22 cellular contexts compared by ENCODE assay signal in genomic region chr22:43176090-43176489, GRCh38. TPM values are rescaled to one million over a fixed set of nuclear protein-coding genes. Genes with fewer than 3 reads are reported as not detected.
DNase-seq lines count a peak whose midpoint lies in the region; ATAC-seq and TF ChIP-seq lines count a peak whose summit lies in the region.
"Had no signal": no experiment of that assay in that cellular context is flagged by ENCODE, and none has a peak within 500 bp of the region (broad histone marks: within the 10 kb centered on the region; RNA-seq: fewer than 3 reads in every experiment).

No MANE protein-coding gene starts in this region.

- H3K27me3 ChIP-seq in right cardiac atrium (ENCODE audit: control insufficient read depth, insufficient read depth) (no peaks in the 10 kb centered on the region), mesenchymal stem cell (ENCODE audit: control insufficient read depth in 1 of 2, insufficient read depth in 1 of 2, low read length in 2 of 2) (no peaks in the 10 kb centered on the region), hepatocyte (no peaks in the 10 kb centered on the region)

- H3K9me2 ChIP-seq in hepatocyte (replicated peaks; ENCODE audit: insufficient read depth): no peaks in the 10 kb centered on the region

- no peak overlapping the region for H3K23ac ChIP-seq in mesenchymal stem cell (ENCODE audit: low read length in 2 of 2)

- H2AK5ac ChIP-seq in mesenchymal stem cell (ENCODE audit: low read length, severe bottlenecking): no peak overlapping the region

- DNase-seq in right cardiac atrium (peak in 2 of 3 donors; percentile 42 to 52), Right ventricle myocardium superior (no peak), chondrocyte (ENCODE audit: low spot score) (peak; percentile 72), mesenchymal stem cell (no peak), osteocyte (ENCODE audit: extremely low spot score, unreplicated experiment) (no peak), hepatocyte (ENCODE audit: low spot score) (no peak), SW480 (ENCODE audit: low spot score) (no peak)
- DNase-seq: DMS53, EL, GF-D8, H7, HFFc6, KG1, NCI-H1092, NCI-H1436, NCI-H187 treated with DMSO at 0.1 percent for 48 hours, NCI-H2107, NCI-H446 treated with DMSO at 0.1 percent for 48 hours, NCI-H526 treated with DMSO at 0.1 percent for 48 hours had no signal

- H3K14ac ChIP-seq in mesenchymal stem cell (ENCODE audit: low read length in 2 of 2): no peak overlapping the region

- H3K27me3 Mint-ChIP-seq in chondrocyte (ENCODE audit: low read depth): no peaks in the 10 kb centered on the region
- no peaks in the 10 kb centered on the region for H3K27me3 Mint-ChIP-seq in osteocyte (ENCODE audit: unreplicated experiment)
- H3K27me3 Mint-ChIP-seq: B cell had no signal

- peaks cover 11% of the 10 kb centered on the region for H3K79me1 ChIP-seq in mesenchymal stem cell (replicated peaks; ENCODE audit: low read length, poor library complexity, severe bottlenecking)

- H3K79me2 ChIP-seq in hepatocyte: no peaks in the 10 kb centered on the region

- no peak overlapping the region for H2BK12ac ChIP-seq in mesenchymal stem cell (ENCODE audit: low read length in 2 of 2)

- H3K9ac ChIP-seq in mesenchymal stem cell (ENCODE audit: low read length): no peak overlapping the region

- H3K4me3 ChIP-seq in right cardiac atrium (ENCODE audit: low read length) (no peak overlapping the region), mesenchymal stem cell (ENCODE audit: insufficient read depth in 1 of 2, low read depth in 1 of 2, low read length in 2 of 2) (no peak overlapping the region), hepatocyte (no peak overlapping the region)
- H3K4me3 ChIP-seq: A549 had no signal

- no peak overlapping the region for H3K18ac ChIP-seq in mesenchymal stem cell (ENCODE audit: low read depth in 1 of 2, low read length in 2 of 2)

- intact Hi-C loops in right cardiac atrium (cut with DNase I) (no loop called here), Right ventricle myocardium superior (cut with DNase I) (no loop called here)

- H3K36me3 Mint-ChIP-seq in chondrocyte (ENCODE audit: low read depth) (peaks cover 13% of the 10 kb centered on the region), osteocyte (ENCODE audit: unreplicated experiment) (peaks cover 24% of the 10 kb centered on the region)

- no peak overlapping the region for H2BK5ac ChIP-seq in mesenchymal stem cell (ENCODE audit: low read depth, low read length, poor library complexity, severe bottlenecking)

- no peak overlapping the region for H2BK120ac ChIP-seq in mesenchymal stem cell (ENCODE audit: low read depth, low read length)

- H3K4me3 Mint-ChIP-seq in chondrocyte (ENCODE audit: unreplicated experiment) (no peak overlapping the region), osteocyte (ENCODE audit: unreplicated experiment) (no peak overlapping the region)
- H3K4me3 Mint-ChIP-seq: B cell, HFFc6 had no signal

- no peak overlapping the region for H2AFZ ChIP-seq in mesenchymal stem cell (ENCODE audit: low read depth, low read length)
- no peak overlapping the region for H2AFZ ChIP-seq in hepatocyte

- H3K36me3 ChIP-seq in mesenchymal stem cell (ENCODE audit: control insufficient read depth in 1 of 2, insufficient read depth in 2 of 2, low read depth in 1 of 2, low read length in 2 of 2) (peaks cover 79 to 85% of the 10 kb centered on the region in 2 experiments), hepatocyte (replicated peaks; ENCODE audit: insufficient read depth, low read depth) (no peaks in the 10 kb centered on the region)

- H3K9me3 ChIP-seq in right cardiac atrium (ENCODE audit: control insufficient read depth, low read length) (no peaks in the 10 kb centered on the region), mesenchymal stem cell (ENCODE audit: control insufficient read depth, low read length) (no peaks in the 10 kb centered on the region), hepatocyte (ENCODE audit: low read depth) (no peaks in the 10 kb centered on the region)
- H3K9me3 ChIP-seq: A549 had no signal

- peak overlapping the region; percentile 78 for H4K91ac ChIP-seq in mesenchymal stem cell (ENCODE audit: low read length)

- 74% methylated on average over 15 of the region's 15 CpGs for WGBS in right cardiac atrium
- 91% methylated on average over 15 of the region's 15 CpGs for WGBS in mesenchymal stem cell
- WGBS in hepatocyte (ENCODE audit: low lambda C conversion rate, missing lambda C conversion rate): 95% methylated on average over 14 of the region's 15 CpGs

- no peak overlapping the region for H3K4me2 ChIP-seq in mesenchymal stem cell (ENCODE audit: low read length, poor library complexity, severe bottlenecking)
- H3K4me2 ChIP-seq in hepatocyte: no peak overlapping the region
- H3K4me2 ChIP-seq: A549 had no signal

- H3K4me1 ChIP-seq in right cardiac atrium (ENCODE audit: control insufficient read depth, insufficient read depth, low read length) (no peaks in the 10 kb centered on the region), mesenchymal stem cell (ENCODE audit: control insufficient read depth, insufficient read depth, low read depth, low read length) (peaks cover 10% of the 10 kb centered on the region), hepatocyte (ENCODE audit: insufficient read depth) (no peaks in the 10 kb centered on the region)
- H3K4me1 ChIP-seq: A549 had no signal

- H4K20me1 ChIP-seq in hepatocyte (ENCODE audit: insufficient read depth, poor library complexity, severe bottlenecking): no peaks in the 10 kb centered on the region

- no peak for TF ChIP-seq CTCF in chondrocyte (IDR thresholded peaks at IDR 0.05)
- TF ChIP-seq CTCF in osteocyte (IDR thresholded peaks at IDR 0.05): no peak
- no peak for TF ChIP-seq CTCF in hepatocyte (IDR thresholded peaks at IDR 0.05; ENCODE audit: poor library complexity)

- H3K27ac Mint-ChIP-seq in chondrocyte (ENCODE audit: unreplicated experiment) (no peak overlapping the region), osteocyte (ENCODE audit: unreplicated experiment) (no peak overlapping the region)
- H3K27ac Mint-ChIP-seq: B cell, HFFc6 had no signal

- H3K4me1 Mint-ChIP-seq in chondrocyte (ENCODE audit: low read depth) (no peaks in the 10 kb centered on the region), osteocyte (ENCODE audit: unreplicated experiment) (no peaks in the 10 kb centered on the region)
- H3K4me1 Mint-ChIP-seq: B cell had no signal

- ATAC-seq in right cardiac atrium: no peak
- ATAC-seq in Right ventricle myocardium superior (ENCODE audit: poor library complexity): no peak
- ATAC-seq: A549, SK-N-SH treated with all-trans-retinoic acid at 6 μM for 48 hours had no signal

- H3K4ac ChIP-seq in mesenchymal stem cell (ENCODE audit: low read depth in 1 of 2, low read length in 2 of 2): no peak overlapping the region

- H3K9me3 Mint-ChIP-seq in chondrocyte (ENCODE audit: low read depth) (no peaks in the 10 kb centered on the region), osteocyte (ENCODE audit: unreplicated experiment) (no peaks in the 10 kb centered on the region)
- H3K9me3 Mint-ChIP-seq: HFFc6 had no signal

- no peak overlapping the region for H4K8ac ChIP-seq in mesenchymal stem cell (ENCODE audit: low read length)

- no peak overlapping the region for H3K27ac ChIP-seq in right cardiac atrium (ENCODE audit: low read length)
- H3K27ac ChIP-seq in mesenchymal stem cell (ENCODE audit: low read length, poor library complexity, severe bottlenecking): no peak overlapping the region
- H3K27ac ChIP-seq in hepatocyte: no peak overlapping the region
- H3K27ac ChIP-seq: A549 had no signal

- H2BK15ac ChIP-seq in mesenchymal stem cell (ENCODE audit: low read depth, poor library complexity, severe bottlenecking): no peak overlapping the region

RNA-seq across cellular contexts. Expression of gene TTLL12, which starts 10.8 kb away (rescaled TPM):
- 10 to 100 TPM in 3 of 4 donors, 1 to 10 TPM in 1; 6.9 to 11.0 (median 10.5) TPM for total RNA-seq in right cardiac atrium
- polyA plus RNA-seq in right cardiac atrium: 7.8 TPM
- 11.1 TPM for total RNA-seq in Right ventricle myocardium superior
- total RNA-seq in chondrocyte: 33.5 to 36.4 TPM (median 35.6 TPM) in 3 replicates
- 14.5 TPM for polyA plus RNA-seq in mesenchymal stem cell (2013, experiment 1 of 2)
- 15.3 TPM for polyA plus RNA-seq in mesenchymal stem cell (2013, experiment 2 of 2)
- total RNA-seq in osteocyte: 33.7 and 35.6 TPM in 2 replicates
- 39.6 and 40.9 TPM in 2 replicates for total RNA-seq in hepatocyte
- 41.9 and 50.3 TPM in 2 replicates for polyA plus RNA-seq in hepatocyte

RNA-seq across cellular contexts. Expression of gene TSPO, which starts 24.7 kb away (rescaled TPM):
- 100 to 1,000 TPM in 1 of 4 donors, 10 to 100 TPM in 3; 69.6 to 102 (median 93.0) TPM for total RNA-seq in right cardiac atrium
- polyA plus RNA-seq in right cardiac atrium: 152 TPM
- 126 TPM for total RNA-seq in Right ventricle myocardium superior
- total RNA-seq in chondrocyte: 80.5 to 292 TPM (median 288 TPM) in 3 replicates
- polyA plus RNA-seq in mesenchymal stem cell (2013, experiment 1 of 2): 245 TPM
- polyA plus RNA-seq in mesenchymal stem cell (2013, experiment 2 of 2): 258 TPM
- 70.6 and 73.3 TPM in 2 replicates for total RNA-seq in osteocyte
- 61.8 and 65.3 TPM in 2 replicates for total RNA-seq in hepatocyte
- polyA plus RNA-seq in hepatocyte: 131 and 138 TPM in 2 replicates

RNA-seq across cellular contexts. Expression of gene MCAT, which starts 32.9 kb away (rescaled TPM):
- 10 to 100 TPM; 12.5 to 13.8 (median 13.6) TPM for total RNA-seq in right cardiac atrium
- polyA plus RNA-seq in right cardiac atrium: 14.5 TPM
- total RNA-seq in Right ventricle myocardium superior: 16.9 TPM
- total RNA-seq in chondrocyte: 7.4 to 11.1 TPM (median 8.6 TPM) in 3 replicates
- polyA plus RNA-seq in mesenchymal stem cell (2013, experiment 1 of 2): 11.0 TPM
- 10.6 TPM for polyA plus RNA-seq in mesenchymal stem cell (2013, experiment 2 of 2)
- 16.5 and 16.6 TPM in 2 replicates for total RNA-seq in osteocyte
- 14.6 and 16.9 TPM in 2 replicates for total RNA-seq in hepatocyte
- 18.3 and 24.9 TPM in 2 replicates for polyA plus RNA-seq in hepatocyte

Comparison
In these comparisons a context has a peak if more than half of its experiments do, and no peak if none do; other contexts are left out.
1. DNase-seq: peak in right cardiac atrium (2 of 3) and chondrocyte (single experiment); none in Right ventricle myocardium superior (single experiment), mesenchymal stem cell (single experiment), osteocyte (single experiment), hepatocyte (single experiment) and SW480 (single experiment).